In genomic region chr20:45797510-45797909, GRCh38 we compare ENCODE assay signal across 12 cellular contexts. TPM values are rescaled to one million over a fixed set of nuclear protein-coding genes. Genes with fewer than 3 reads are reported as not detected.
"Had no signal": no experiment of that assay in that cellular context is flagged by ENCODE, and none has a peak within 500 bp of the region (broad histone marks: within the 10 kb centered on the region; RNA-seq: fewer than 3 reads in every experiment).

No MANE protein-coding gene starts in this region.

RNA-seq across cellular contexts. Expression of gene WFDC3, which starts 5.8 kb away (rescaled TPM):
- total RNA-seq: activated B cell treated with CpG ODN at 0.5 μM for 24 hours; activated CD4-positive, alpha-beta memory T cell treated with anti-CD3 and anti-CD28 coated beads for 36 hours; activated CD4-positive, alpha-beta T cell treated with anti-CD3 and anti-CD28 coated beads, Interleukin-2, amount 10 ng/mL, durations not matched to agents 24 days and 14 days; activated CD8-positive, alpha-beta memory T cell treated with anti-CD3 and anti-CD28 coated beads for 36 hours; activated naive CD8-positive, alpha-beta T cell treated with anti-CD3 and anti-CD28 coated beads, Interleukin-2, amount 10 ng/mL, durations not matched to agents 7 days and 5 days; activated T-cell treated with anti-CD3 and anti-CD28 coated beads, Interleukin-2, amount 50 U/mL, for 4 hours; activated T-helper 1 cell treated with anti-CD3 and anti-CD28 coated beads, Interleukin-12 subunit alpha, Interleukin-12 subunit beta, Interleukin-2, Interleukin-4 antibody, amounts not matched to agents 30 ng/mL and 10 ng/mL and 1 ng/mL, durations not matched to agents 14 hours and 24 hours and 36 hours; activated T-helper 2 cell treated with anti-CD3 and anti-CD28 coated beads, Interferon-gamma antibody, Interleukin-2, Interleukin-4, amounts not matched to agents 10 μg/mL and 5 μg/mL and 100 μg/mL, durations not matched to agents 14 hours and 24 hours and 36 hours; ascending aorta; bronchial epithelial cell; cardiac muscle cell had no signal

RNA-seq across cellular contexts. Expression of gene UBE2C, which starts 14.9 kb away (rescaled TPM):
- total RNA-seq: ascending aorta had no signal

RNA-seq across cellular contexts. Expression of gene TNNC2, which starts 29.6 kb away (rescaled TPM):
- total RNA-seq: activated B cell treated with CpG ODN at 0.5 μM for 24 hours; activated CD4-positive, alpha-beta memory T cell treated with anti-CD3 and anti-CD28 coated beads for 36 hours; activated CD4-positive, alpha-beta T cell treated with anti-CD3 and anti-CD28 coated beads, Interleukin-2, amount 10 ng/mL, durations not matched to agents 24 days and 14 days; activated CD8-positive, alpha-beta memory T cell treated with anti-CD3 and anti-CD28 coated beads for 36 hours; activated CD8-positive, alpha-beta T cell treated with anti-CD3 and anti-CD28 coated beads for 36 hours; activated naive CD8-positive, alpha-beta T cell treated with anti-CD3 and anti-CD28 coated beads, Interleukin-2, amount 10 ng/mL, durations not matched to agents 7 days and 5 days; activated T-cell treated with anti-CD3 and anti-CD28 coated beads, Interleukin-2, amount 50 U/mL, for 4 hours; activated T-helper 1 cell treated with anti-CD3 and anti-CD28 coated beads, Interleukin-12 subunit alpha, Interleukin-12 subunit beta, Interleukin-2, Interleukin-4 antibody, amounts not matched to agents 30 ng/mL and 10 ng/mL and 1 ng/mL, durations not matched to agents 14 hours and 24 hours and 36 hours; activated T-helper 2 cell treated with anti-CD3 and anti-CD28 coated beads, Interferon-gamma antibody, Interleukin-2, Interleukin-4, amounts not matched to agents 10 μg/mL and 5 μg/mL and 100 μg/mL, durations not matched to agents 14 hours and 24 hours and 36 hours; ascending aorta; bronchial epithelial cell had no signal
